ENCODE assay signal across 1 cellular context in the genomic region with DNA sequence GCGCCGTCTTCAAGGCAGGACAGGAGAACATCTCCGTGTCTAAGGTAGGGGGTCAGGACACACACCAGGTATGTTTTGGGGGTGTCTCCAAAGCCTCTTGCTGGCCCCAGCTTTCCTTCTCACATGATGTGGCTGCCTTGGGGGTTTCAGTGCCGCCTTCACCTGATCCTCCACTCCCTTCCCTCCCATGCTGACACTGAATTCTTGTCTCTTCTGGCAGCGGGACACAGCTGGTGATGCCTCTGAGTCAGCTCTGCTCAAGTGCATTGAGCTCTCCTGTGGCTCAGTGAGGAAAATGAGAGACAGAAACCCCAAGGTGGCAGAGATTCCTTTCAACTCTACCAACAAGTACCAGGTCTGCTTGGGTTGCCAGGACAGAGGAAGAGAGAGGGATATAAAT.
TF ChIP-seq lines count a peak whose summit lies in the region.

No MANE protein-coding gene starts in this region.

TF ChIP-seq in GM23338, 12 proteins besides CTCF, POLR2A, EP300 and RAD21:
- TF ChIP-seq NANOG (IDR thresholded peaks at IDR 0.05; ENCODE audit: borderline replicate concordance) (no peak), ZNF462 (CRISPR knock-in tag; IDR thresholded peaks at IDR 0.05) (no peak), EZH2 (IDR thresholded peaks at IDR 0.05; ENCODE audit: low read depth, unreplicated experiment) (no peak), REST (IDR thresholded peaks at IDR 0.05; ENCODE audit: unreplicated experiment) (no peak), POLR2AphosphoS5 (IDR thresholded peaks at IDR 0.05; ENCODE audit: low read depth) (no peak), STAT1 (IDR thresholded peaks at IDR 0.05; ENCODE audit: unreplicated experiment) (no peak), CREB1 (CRISPR knock-in tag; IDR thresholded peaks at IDR 0.05; ENCODE audit: low read depth) (no peak)
- TF ChIP-seq, protein P1, sequence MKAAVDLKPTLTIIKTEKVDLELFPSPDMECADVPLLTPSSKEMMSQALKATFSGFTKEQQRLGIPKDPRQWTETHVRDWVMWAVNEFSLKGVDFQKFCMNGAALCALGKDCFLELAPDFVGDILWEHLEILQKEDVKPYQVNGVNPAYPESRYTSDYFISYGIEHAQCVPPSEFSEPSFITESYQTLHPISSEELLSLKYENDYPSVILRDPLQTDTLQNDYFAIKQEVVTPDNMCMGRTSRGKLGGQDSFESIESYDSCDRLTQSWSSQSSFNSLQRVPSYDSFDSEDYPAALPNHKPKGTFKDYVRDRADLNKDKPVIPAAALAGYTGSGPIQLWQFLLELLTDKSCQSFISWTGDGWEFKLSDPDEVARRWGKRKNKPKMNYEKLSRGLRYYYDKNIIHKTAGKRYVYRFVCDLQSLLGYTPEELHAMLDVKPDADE (IDR thresholded peaks at IDR 0.05) = no peak
